Comparison of ENCODE assay signal across 1 cellular context in genomic region chr14:39207430-39207829, GRCh38.
TF ChIP-seq lines count a peak whose summit lies in the region.
"Not testable (repeated sequence)": the region's sequence is repeated elsewhere in the genome, so short reads cannot be mapped to it uniquely, and the experiment has no call there.

No MANE protein-coding gene starts in this region.

TF ChIP-seq in HepG2, 621 proteins besides CTCF, POLR2A, EP300 and RAD21:
- peak; percentile 27; the same call in 1 of the 2 replicates for TF ChIP-seq FOXP1 (IDR thresholded peaks at IDR 0.05)
- TF ChIP-seq FOXP1 (CRISPR knock-in tag; IDR thresholded peaks at IDR 0.05) = not testable (repeated sequence)
- peak; percentile 12; the same call in 1 of the 2 replicates for TF ChIP-seq RAD51 (IDR thresholded peaks at IDR 0.05; ENCODE audit: borderline replicate concordance)
- TF ChIP-seq ZFP90 (CRISPR knock-in tag; IDR thresholded peaks at IDR 0.05; ENCODE audit: borderline replicate concordance) = peak; percentile 98; the same call in 1 of the 2 replicates
- TF ChIP-seq IKZF1 (IDR thresholded peaks at IDR 0.05) = peak; percentile 4; the same call in 1 of the 2 replicates
